2 cellular contexts compared by ENCODE assay signal in genomic region chr17:77824780-77825280, GRCh38.
TF ChIP-seq lines count a peak whose summit lies in the region.

No MANE protein-coding gene starts in this region.

TF ChIP-seq in SK-N-SH, 30 proteins besides CTCF, POLR2A, EP300 and RAD21 (continued from another document):
- TF ChIP-seq MAX (IDR thresholded peaks at IDR 0.05; ENCODE audit: low read depth) (no peak), CHD2 (IDR thresholded peaks at IDR 0.05; ENCODE audit: low read length, partially characterized antibody) (no peak), MEF2A (IDR thresholded peaks at IDR 0.05; ENCODE audit: borderline replicate concordance, low read depth) (no peak), JUND (IDR thresholded peaks at IDR 0.05) (no peak), RXRA (IDR thresholded peaks at IDR 0.05; ENCODE audit: borderline replicate concordance, low read depth) (no peak), USF2 (IDR thresholded peaks at IDR 0.05; ENCODE audit: borderline replicate concordance, low read depth, low read length) (no peak), SMC3 (IDR thresholded peaks at IDR 0.05; ENCODE audit: low read depth, low read length) (no peak), ELF1 (IDR thresholded peaks at IDR 0.05) (no peak), GABPA (IDR thresholded peaks at IDR 0.05; ENCODE audit: low read depth) (no peak), RFX5 (IDR thresholded peaks at IDR 0.05; ENCODE audit: low read length) (no peak), PBX3 (IDR thresholded peaks at IDR 0.05) (no peak), FOSL2 (IDR thresholded peaks at IDR 0.05; ENCODE audit: borderline replicate concordance, low read depth) (no peak)
- TF ChIP-seq, protein P1, sequence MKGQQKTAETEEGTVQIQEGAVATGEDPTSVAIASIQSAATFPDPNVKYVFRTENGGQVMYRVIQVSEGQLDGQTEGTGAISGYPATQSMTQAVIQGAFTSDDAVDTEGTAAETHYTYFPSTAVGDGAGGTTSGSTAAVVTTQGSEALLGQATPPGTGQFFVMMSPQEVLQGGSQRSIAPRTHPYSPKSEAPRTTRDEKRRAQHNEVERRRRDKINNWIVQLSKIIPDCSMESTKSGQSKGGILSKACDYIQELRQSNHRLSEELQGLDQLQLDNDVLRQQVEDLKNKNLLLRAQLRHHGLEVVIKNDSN (IDR thresholded peaks at IDR 0.05; ENCODE audit: borderline replicate concordance, low read depth) = no peak

TF ChIP-seq in SK-N-SH treated with all-trans-retinoic acid at 6 μM for 48 hours, 23 proteins besides CTCF, POLR2A, EP300 and RAD21 (continued from another document):
- no peak for TF ChIP-seq CREB5 (CRISPR knock-in tag; IDR thresholded peaks at IDR 0.05; ENCODE audit: low read depth)
